In genomic region chrX:11341274-11342256, GRCh38 we compare ENCODE assay signal across 1 cellular context.
TF ChIP-seq lines count a peak whose summit lies in the region.

No MANE protein-coding gene starts in this region.

TF ChIP-seq in K562, 482 proteins besides CTCF, POLR2A, EP300 and RAD21 (continued from another document and continues in another):
- TF ChIP-seq, protein P1, sequence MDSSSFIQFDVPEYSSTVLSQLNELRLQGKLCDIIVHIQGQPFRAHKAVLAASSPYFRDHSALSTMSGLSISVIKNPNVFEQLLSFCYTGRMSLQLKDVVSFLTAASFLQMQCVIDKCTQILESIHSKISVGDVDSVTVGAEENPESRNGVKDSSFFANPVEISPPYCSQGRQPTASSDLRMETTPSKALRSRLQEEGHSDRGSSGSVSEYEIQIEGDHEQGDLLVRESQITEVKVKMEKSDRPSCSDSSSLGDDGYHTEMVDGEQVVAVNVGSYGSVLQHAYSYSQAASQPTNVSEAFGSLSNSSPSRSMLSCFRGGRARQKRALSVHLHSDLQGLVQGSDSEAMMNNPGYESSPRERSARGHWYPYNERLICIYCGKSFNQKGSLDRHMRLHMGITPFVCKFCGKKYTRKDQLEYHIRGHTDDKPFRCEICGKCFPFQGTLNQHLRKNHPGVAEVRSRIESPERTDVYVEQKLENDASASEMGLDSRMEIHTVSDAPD (CRISPR knock-in tag; IDR thresholded peaks at IDR 0.05), result no peak
- peak; percentile 19; the same call in 1 of the 2 replicates for TF ChIP-seq MTA1 (IDR thresholded peaks at IDR 0.05; ENCODE audit: borderline replicate concordance)
- TF ChIP-seq CXXC5 (CRISPR knock-in tag; IDR thresholded peaks at IDR 0.05), result 0 out of 2 replicates have a peak, but pooled peaks have one; percentile 10
- no peak for TF ChIP-seq ZNF780A (CRISPR knock-in tag; IDR thresholded peaks at IDR 0.05)
- TF ChIP-seq CEBPZ (IDR thresholded peaks at IDR 0.05; ENCODE audit: borderline replicate concordance, low read depth, low read length), result no peak
- TF ChIP-seq TAF7 (tag; IDR thresholded peaks at IDR 0.05), result no peak
- peak; percentile 96 for TF ChIP-seq FOXJ2 (tag; IDR thresholded peaks at IDR 0.05)
- no peak for TF ChIP-seq CBFB (CRISPR knock-in tag; IDR thresholded peaks at IDR 0.05)
- TF ChIP-seq CBX5 (IDR thresholded peaks at IDR 0.05; ENCODE audit: borderline replicate concordance, low read depth), result no peak
- TF ChIP-seq ZKSCAN8 (CRISPR knock-in tag; IDR thresholded peaks at IDR 0.05), result 0 out of 2 replicates have a peak, but pooled peaks have one; percentile 37
- TF ChIP-seq NUFIP1 (IDR thresholded peaks at IDR 0.05; ENCODE audit: partially characterized antibody), result no peak
- no peak for TF ChIP-seq TAF1 (IDR thresholded peaks at IDR 0.05; ENCODE audit: control insufficient read depth, extremely low read depth, insufficient read depth, low read length, severe bottlenecking)
- peak; percentile 92 for TF ChIP-seq BRD4 (IDR thresholded peaks at IDR 0.05)
- TF ChIP-seq KDM1A (IDR thresholded peaks at IDR 0.05), result peak in 1 of 2 experiments; percentile 57; a peak in 2 of 4 replicates
- no peak for TF ChIP-seq CREBBP (IDR thresholded peaks at IDR 0.05; ENCODE audit: low read depth, low read length)
- 0 out of 2 replicates have a peak, but pooled peaks have one; percentile 31 for TF ChIP-seq ZNF316 (IDR thresholded peaks at IDR 0.05)
- TF ChIP-seq, protein P2, sequence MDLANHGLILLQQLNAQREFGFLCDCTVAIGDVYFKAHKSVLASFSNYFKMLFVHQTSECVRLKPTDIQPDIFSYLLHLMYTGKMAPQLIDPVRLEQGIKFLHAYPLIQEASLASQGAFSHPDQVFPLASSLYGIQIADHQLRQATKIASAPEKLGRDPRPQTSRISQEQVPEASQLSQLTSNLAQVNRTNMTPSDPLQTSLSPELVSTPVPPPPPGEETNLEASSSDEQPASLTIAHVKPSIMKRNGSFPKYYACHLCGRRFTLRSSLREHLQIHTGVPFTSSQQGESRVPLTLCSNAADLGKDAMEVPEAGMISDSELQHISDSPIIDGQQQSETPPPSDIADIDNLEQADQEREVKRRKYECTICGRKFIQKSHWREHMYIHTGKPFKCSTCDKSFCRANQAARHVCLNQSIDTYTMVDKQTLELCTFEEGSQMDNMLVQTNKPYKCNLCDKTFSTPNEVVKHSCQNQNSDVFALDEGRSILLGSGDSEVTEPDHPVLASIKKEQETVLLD (IDR thresholded peaks at IDR 0.05), result no peak
- TF ChIP-seq ZBTB49 (CRISPR knock-in tag; IDR thresholded peaks at IDR 0.05; ENCODE audit: borderline replicate concordance), result no peak
- no peak for TF ChIP-seq SRF (CRISPR knock-in tag; IDR thresholded peaks at IDR 0.05)
- TF ChIP-seq IFI16 (CRISPR knock-in tag; IDR thresholded peaks at IDR 0.05), result no peak
- TF ChIP-seq ZNF24 (IDR thresholded peaks at IDR 0.05), result 0 out of 2 replicates have a peak, but pooled peaks have one; percentile 21
- TF ChIP-seq ARID3A (IDR thresholded peaks at IDR 0.05; ENCODE audit: borderline replicate concordance, low read depth, low read length), result peak; percentile 92
- TF ChIP-seq GATA2 (CRISPR knock-in tag; IDR thresholded peaks at IDR 0.05), result no peak
- TF ChIP-seq JUNB (CRISPR knock-in tag; conservative IDR thresholded peaks at IDR 0.05), result no peak
- peak in 1 of 2 experiments; percentile 79; a peak in 1 of 4 replicates for TF ChIP-seq ARNT (IDR thresholded peaks at IDR 0.05)
- no peak for TF ChIP-seq ETV5 (CRISPR knock-in tag; IDR thresholded peaks at IDR 0.05; ENCODE audit: low read depth)
- TF ChIP-seq MAZ (CRISPR knock-in tag; conservative IDR thresholded peaks at IDR 0.05 in 1 of 2, IDR thresholded peaks at IDR 0.05 in 1 of 2), result no peak
- peak; percentile 59; the same call in 1 of the 2 replicates for TF ChIP-seq SP1 (CRISPR knock-in tag; IDR thresholded peaks at IDR 0.05)
- TF ChIP-seq ZKSCAN3 (CRISPR knock-in tag; IDR thresholded peaks at IDR 0.05), result no peak
- TF ChIP-seq, protein P3, sequence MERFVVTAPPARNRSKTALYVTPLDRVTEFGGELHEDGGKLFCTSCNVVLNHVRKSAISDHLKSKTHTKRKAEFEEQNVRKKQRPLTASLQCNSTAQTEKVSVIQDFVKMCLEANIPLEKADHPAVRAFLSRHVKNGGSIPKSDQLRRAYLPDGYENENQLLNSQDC (CRISPR knock-in tag; IDR thresholded peaks at IDR 0.05), result no peak
- TF ChIP-seq MBD2 (IDR thresholded peaks at IDR 0.05; ENCODE audit: borderline replicate concordance, low read depth), result 0 out of 2 replicates have a peak, but pooled peaks have one; percentile 39
- no peak for TF ChIP-seq POLR3A (IDR thresholded peaks at IDR 0.05; ENCODE audit: borderline replicate concordance, extremely low read depth, insufficient read depth, insufficient read length)
- TF ChIP-seq NCOA2 (IDR thresholded peaks at IDR 0.05; ENCODE audit: partially characterized antibody in 2 of 2), result peak in 1 of 2 experiments; percentile 47
- peak; percentile 73 for TF ChIP-seq MTA3 (IDR thresholded peaks at IDR 0.05; ENCODE audit: borderline replicate concordance)
- TF ChIP-seq SRSF3 (IDR thresholded peaks at IDR 0.05; ENCODE audit: insufficient read depth, low read length), result no peak
- no peak for TF ChIP-seq RBM14 (IDR thresholded peaks at IDR 0.05; ENCODE audit: borderline replicate concordance, insufficient read depth, low read depth, low read length)
- TF ChIP-seq, protein P4, sequence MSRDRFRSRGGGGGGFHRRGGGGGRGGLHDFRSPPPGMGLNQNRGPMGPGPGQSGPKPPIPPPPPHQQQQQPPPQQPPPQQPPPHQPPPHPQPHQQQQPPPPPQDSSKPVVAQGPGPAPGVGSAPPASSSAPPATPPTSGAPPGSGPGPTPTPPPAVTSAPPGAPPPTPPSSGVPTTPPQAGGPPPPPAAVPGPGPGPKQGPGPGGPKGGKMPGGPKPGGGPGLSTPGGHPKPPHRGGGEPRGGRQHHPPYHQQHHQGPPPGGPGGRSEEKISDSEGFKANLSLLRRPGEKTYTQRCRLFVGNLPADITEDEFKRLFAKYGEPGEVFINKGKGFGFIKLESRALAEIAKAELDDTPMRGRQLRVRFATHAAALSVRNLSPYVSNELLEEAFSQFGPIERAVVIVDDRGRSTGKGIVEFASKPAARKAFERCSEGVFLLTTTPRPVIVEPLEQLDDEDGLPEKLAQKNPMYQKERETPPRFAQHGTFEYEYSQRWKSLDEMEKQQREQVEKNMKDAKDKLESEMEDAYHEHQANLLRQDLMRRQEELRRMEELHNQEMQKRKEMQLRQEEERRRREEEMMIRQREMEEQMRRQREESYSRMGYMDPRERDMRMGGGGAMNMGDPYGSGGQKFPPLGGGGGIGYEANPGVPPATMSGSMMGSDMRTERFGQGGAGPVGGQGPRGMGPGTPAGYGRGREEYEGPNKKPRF (IDR thresholded peaks at IDR 0.05; ENCODE audit: low read depth, low read length), result no peak
- TF ChIP-seq TCF7L2 (IDR thresholded peaks at IDR 0.05; ENCODE audit: low read depth, low read length), result no peak
- TF ChIP-seq, protein P5, sequence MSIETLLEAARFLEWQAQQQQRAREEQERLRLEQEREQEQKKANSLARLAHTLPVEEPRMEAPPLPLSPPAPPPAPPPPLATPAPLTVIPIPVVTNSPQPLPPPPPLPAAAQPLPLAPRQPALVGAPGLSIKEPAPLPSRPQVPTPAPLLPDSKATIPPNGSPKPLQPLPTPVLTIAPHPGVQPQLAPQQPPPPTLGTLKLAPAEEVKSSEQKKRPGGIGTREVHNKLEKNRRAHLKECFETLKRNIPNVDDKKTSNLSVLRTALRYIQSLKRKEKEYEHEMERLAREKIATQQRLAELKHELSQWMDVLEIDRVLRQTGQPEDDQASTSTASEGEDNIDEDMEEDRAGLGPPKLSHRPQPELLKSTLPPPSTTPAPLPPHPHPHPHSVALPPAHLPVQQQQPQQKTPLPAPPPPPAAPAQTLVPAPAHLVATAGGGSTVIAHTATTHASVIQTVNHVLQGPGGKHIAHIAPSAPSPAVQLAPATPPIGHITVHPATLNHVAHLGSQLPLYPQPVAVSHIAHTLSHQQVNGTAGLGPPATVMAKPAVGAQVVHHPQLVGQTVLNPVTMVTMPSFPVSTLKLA (conservative IDR thresholded peaks at IDR 0.05), result peak; percentile 45 to 59; a peak in 3 of 4 replicates
- no peak for TF ChIP-seq JUN (IDR thresholded peaks at IDR 0.05; ENCODE audit: borderline replicate concordance, low read depth, low read length)
- peak; percentile 96; the same call in 1 of the 2 replicates for TF ChIP-seq JUN (CRISPR knock-in tag; IDR thresholded peaks at IDR 0.05; ENCODE audit: borderline replicate concordance)
- TF ChIP-seq ZBTB7A (IDR thresholded peaks at IDR 0.05; ENCODE audit: borderline replicate concordance, control insufficient read depth, low read depth, low read length), result no peak
- no peak for TF ChIP-seq POU5F1 (IDR thresholded peaks at IDR 0.05; ENCODE audit: borderline replicate concordance, low read depth, low read length, partially characterized antibody)
- TF ChIP-seq, protein P6, sequence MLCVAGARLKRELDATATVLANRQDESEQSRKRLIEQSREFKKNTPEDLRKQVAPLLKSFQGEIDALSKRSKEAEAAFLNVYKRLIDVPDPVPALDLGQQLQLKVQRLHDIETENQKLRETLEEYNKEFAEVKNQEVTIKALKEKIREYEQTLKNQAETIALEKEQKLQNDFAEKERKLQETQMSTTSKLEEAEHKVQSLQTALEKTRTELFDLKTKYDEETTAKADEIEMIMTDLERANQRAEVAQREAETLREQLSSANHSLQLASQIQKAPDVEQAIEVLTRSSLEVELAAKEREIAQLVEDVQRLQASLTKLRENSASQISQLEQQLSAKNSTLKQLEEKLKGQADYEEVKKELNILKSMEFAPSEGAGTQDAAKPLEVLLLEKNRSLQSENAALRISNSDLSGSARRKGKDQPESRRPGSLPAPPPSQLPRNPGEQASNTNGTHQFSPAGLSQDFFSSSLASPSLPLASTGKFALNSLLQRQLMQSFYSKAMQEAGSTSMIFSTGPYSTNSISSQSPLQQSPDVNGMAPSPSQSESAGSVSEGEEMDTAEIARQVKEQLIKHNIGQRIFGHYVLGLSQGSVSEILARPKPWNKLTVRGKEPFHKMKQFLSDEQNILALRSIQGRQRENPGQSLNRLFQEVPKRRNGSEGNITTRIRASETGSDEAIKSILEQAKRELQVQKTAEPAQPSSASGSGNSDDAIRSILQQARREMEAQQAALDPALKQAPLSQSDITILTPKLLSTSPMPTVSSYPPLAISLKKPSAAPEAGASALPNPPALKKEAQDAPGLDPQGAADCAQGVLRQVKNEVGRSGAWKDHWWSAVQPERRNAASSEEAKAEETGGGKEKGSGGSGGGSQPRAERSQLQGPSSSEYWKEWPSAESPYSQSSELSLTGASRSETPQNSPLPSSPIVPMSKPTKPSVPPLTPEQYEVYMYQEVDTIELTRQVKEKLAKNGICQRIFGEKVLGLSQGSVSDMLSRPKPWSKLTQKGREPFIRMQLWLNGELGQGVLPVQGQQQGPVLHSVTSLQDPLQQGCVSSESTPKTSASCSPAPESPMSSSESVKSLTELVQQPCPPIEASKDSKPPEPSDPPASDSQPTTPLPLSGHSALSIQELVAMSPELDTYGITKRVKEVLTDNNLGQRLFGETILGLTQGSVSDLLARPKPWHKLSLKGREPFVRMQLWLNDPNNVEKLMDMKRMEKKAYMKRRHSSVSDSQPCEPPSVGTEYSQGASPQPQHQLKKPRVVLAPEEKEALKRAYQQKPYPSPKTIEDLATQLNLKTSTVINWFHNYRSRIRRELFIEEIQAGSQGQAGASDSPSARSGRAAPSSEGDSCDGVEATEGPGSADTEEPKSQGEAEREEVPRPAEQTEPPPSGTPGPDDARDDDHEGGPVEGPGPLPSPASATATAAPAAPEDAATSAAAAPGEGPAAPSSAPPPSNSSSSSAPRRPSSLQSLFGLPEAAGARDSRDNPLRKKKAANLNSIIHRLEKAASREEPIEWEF (CRISPR knock-in tag; IDR thresholded peaks at IDR 0.05), result no peak
